8 cellular contexts compared by ENCODE assay signal in the genomic region with DNA sequence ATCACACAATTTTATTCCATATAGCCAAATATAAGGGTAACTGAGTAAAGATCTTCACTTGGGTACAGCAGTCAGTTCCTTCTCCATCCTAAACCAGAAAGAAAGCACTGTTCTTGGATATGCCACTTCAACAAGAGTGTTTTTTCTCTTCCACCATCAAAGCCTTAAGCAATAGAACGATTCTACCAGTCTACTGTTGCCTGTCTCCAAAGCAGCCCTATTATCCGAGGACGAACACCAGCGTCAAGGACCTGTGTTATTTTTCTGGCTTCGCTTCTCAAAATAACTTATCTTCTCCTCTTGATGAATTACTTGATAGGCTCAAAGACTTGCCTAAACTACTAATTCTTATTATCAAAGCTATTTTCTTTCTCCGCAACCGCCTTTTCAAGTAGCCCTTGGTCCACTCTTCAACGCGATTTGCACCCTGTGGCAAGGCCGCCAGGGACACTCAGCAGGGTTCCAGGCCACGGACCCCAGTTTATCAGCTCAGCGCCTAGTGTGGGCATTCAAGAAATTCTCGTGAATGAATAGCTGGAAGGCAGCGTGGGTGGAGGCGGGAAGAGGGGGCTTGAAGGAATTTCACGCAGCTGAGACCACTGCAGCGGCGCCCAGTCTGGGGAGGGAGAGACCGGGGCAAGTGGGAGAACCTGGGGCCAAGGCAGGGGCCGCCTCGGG. TPM values are rescaled to one million over a fixed set of nuclear protein-coding genes. Genes with fewer than 3 reads are reported as not detected.
DNase-seq lines count a peak whose midpoint lies in the region; ATAC-seq, FAIRE-seq and TF ChIP-seq lines count a peak whose summit lies in the region.

No MANE protein-coding gene starts in this region.

- TF ChIP-seq POLR2A in GM12878 (IDR thresholded peaks at IDR 0.05; ENCODE audit: low read depth, low read length) = no peak

- no peaks in the 10 kb centered on the region for H3K9me3 Mint-ChIP-seq in stimulated activated effector memory CD8-positive, alpha-beta T cell treated with anti-CD3 and anti-CD28 coated beads, Interleukin-12 subunit alpha, Interleukin-12 subunit beta, amount 100 ng/mL, for 72 hours

- H3K27me3 ChIP-seq in GM12878 (replicated peaks in 1 of 2; ENCODE audit: control insufficient read depth in 2 of 2, insufficient read depth in 2 of 2, low read length in 1 of 2) = no peaks in the 10 kb centered on the region
- no peaks in the 10 kb centered on the region for H3K27me3 ChIP-seq in keratinocyte (ENCODE audit: control insufficient read depth, extremely low read depth, insufficient read depth, low read length)

- RAD21 ChIA-PET in GM12878 (lab: Charles Lee; ENCODE audit: unreplicated experiment) = interaction anchor here (0.7 to 1.5 kb wide), 6 partner anchors 13 to 597 kb away, joined by 3 to 5 read pairs (median 4); partner anchors contain the start of genes CASP10 and TMEM237

- dilution Hi-C loops in keratinocyte (cut with MboI; ENCODE audit: extremely low pct_ligation_motif_present, low sequenced_read_pairs) = no loop called here

- H3K9me1 ChIP-seq in keratinocyte (ENCODE audit: control insufficient read depth, extremely low read depth, insufficient read depth, low read length) = no peaks in the 10 kb centered on the region

- H3K36me3 Mint-ChIP-seq in stimulated activated effector memory CD8-positive, alpha-beta T cell treated with anti-CD3 and anti-CD28 coated beads, Interleukin-12 subunit alpha, Interleukin-12 subunit beta, amount 100 ng/mL, for 72 hours = peaks cover 7% of the 10 kb centered on the region

- TSS peak; percentile 67 for BruUV-seq in GM12878 (replicated peaks; lab: Mats Ljungman, UMichigan)

- in situ Hi-C loops in GM12878 (cut with MboI) = no loop called here

- POLR2A ChIA-PET in GM12878 (lab: Charles Lee) = interaction anchor here (0.6 to 1.2 kb wide), 6 partner anchors 11 to 1067 kb away, joined by 3 to 4 read pairs (median 4); no protein-coding TSS in a partner anchor

- H3K79me2 ChIP-seq in GM12878 (ENCODE audit: control insufficient read depth, insufficient read depth, low read length) = no peaks in the 10 kb centered on the region; the same call in none of the 2 replicates
- peaks cover 51% of the 10 kb centered on the region for H3K79me2 ChIP-seq in keratinocyte (ENCODE audit: control insufficient read depth, insufficient read depth, low read length)

- H3K4me1 Mint-ChIP-seq in stimulated activated effector memory CD8-positive, alpha-beta T cell treated with anti-CD3 and anti-CD28 coated beads, Interleukin-12 subunit alpha, Interleukin-12 subunit beta, amount 100 ng/mL, for 72 hours = peaks cover 20% of the 10 kb centered on the region

- H4K20me1 ChIP-seq in GM12878 (ENCODE audit: control insufficient read depth, insufficient read depth) (no peaks in the 10 kb centered on the region), keratinocyte (ENCODE audit: control insufficient read depth, extremely low read depth, insufficient read depth, low read length) (no peaks in the 10 kb centered on the region)

- no peaks in the 10 kb centered on the region for H3K4me1 ChIP-seq in GM12878 (ENCODE audit: control insufficient read depth, insufficient read depth, low read length)
- peaks cover 24% of the 10 kb centered on the region for H3K4me1 ChIP-seq in keratinocyte (ENCODE audit: control insufficient read depth, extremely low read depth, insufficient read depth, low read length)

- SMC1A ChIA-PET in GM12878 (lab: Charles Lee; ENCODE audit: uncharacterized antibody, unreplicated experiment) = interaction anchor here (1.1 to 1.6 kb wide), 3 partner anchors 22 to 31 kb away, joined by 3 to 5 read pairs (median 4); no protein-coding TSS in a partner anchor

- H3K9me3 ChIP-seq in GM12878 (replicated peaks; ENCODE audit: control insufficient read depth, insufficient read depth, low read length) (no peaks in the 10 kb centered on the region), keratinocyte (ENCODE audit: control insufficient read depth, low read depth, low read length) (no peaks in the 10 kb centered on the region)

- H3K4me3 Mint-ChIP-seq in stimulated activated effector memory CD8-positive, alpha-beta T cell treated with anti-CD3 and anti-CD28 coated beads, Interleukin-12 subunit alpha, Interleukin-12 subunit beta, amount 100 ng/mL, for 72 hours = peak overlapping the region; percentile 83

- DNase-seq in Ammon's horn (ENCODE audit: low spot score) (peak; percentile 21), M059J (ENCODE audit: low read depth) (peak; percentile 48), GM12878 (ENCODE audit: low read depth, low spot score) (no peak), keratinocyte (ENCODE audit: low read depth, low spot score) (no peak), NCI-H1694 treated with DMSO at 0.1 percent for 48 hours (lab: John Stamatoyannopoulos, UW) (no peak), NCI-H524 (lab: John Stamatoyannopoulos, UW) (no peak)
- no peak for DNase-seq in stimulated activated effector memory CD8-positive, alpha-beta T cell treated with anti-CD3 and anti-CD28 coated beads, Interleukin-12 subunit alpha, Interleukin-12 subunit beta, amount 100 ng/mL, for 72 hours (ENCODE audit: low spot score in 2 of 2)

- TF ChIP-seq CTCF in GM12878 (IDR thresholded peaks at IDR 0.05 in 2 of 3, conservative IDR thresholded peaks at IDR 0.05 in 1 of 3; ENCODE audit: control insufficient read depth in 2 of 3, extremely low read depth in 1 of 3, insufficient read depth in 1 of 3, low read depth in 3 of 3, low read length in 3 of 3) (no peak), keratinocyte (optimal IDR thresholded peaks at IDR 0.05 in 1 of 3, IDR thresholded peaks at IDR 0.05 in 1 of 3, conservative IDR thresholded peaks at IDR 0.05 in 1 of 3; ENCODE audit: extremely low read depth in 1 of 3, insufficient read depth in 2 of 3, low read length in 3 of 3) (no peak)

- no peak for TF ChIP-seq EP300 in GM12878 (IDR thresholded peaks at IDR 0.05; ENCODE audit: borderline replicate concordance in 1 of 2, control insufficient read depth in 1 of 2, low read depth in 2 of 2, low read length in 2 of 2)

- CTCF ChIA-PET in GM12878 (lab: Yijun Ruan, JAX) = interaction anchor here (0.8 to 2.0 kb wide), 9 partner anchors 11 to 597 kb away, joined by 3 to 10 read pairs (median 3); partner anchors contain the start of gene CASP10

- H3K36me3 ChIP-seq in GM12878 (ENCODE audit: control insufficient read depth in 2 of 2, insufficient read depth in 2 of 2, low read length in 1 of 2) = no peaks in the 10 kb centered on the region
- H3K36me3 ChIP-seq in keratinocyte (ENCODE audit: control insufficient read depth in 2 of 2, extremely low read depth in 1 of 2, insufficient read depth in 2 of 2, low read length in 2 of 2) = peaks cover 0 to 3% of the 10 kb centered on the region in 2 experiments

- TF ChIP-seq RAD21 in GM12878 (IDR thresholded peaks at IDR 0.05; ENCODE audit: insufficient read depth, low read depth, low read length) = no peak

- H3K27ac ChIP-seq in GM12878 (ENCODE audit: control insufficient read depth, insufficient read depth) (peak overlapping the region; percentile 5; the same call in 1 of the 2 replicates), keratinocyte (ENCODE audit: control insufficient read depth, insufficient read depth, low read length) (peak overlapping the region; percentile 77)

- intact Hi-C loops in GM12878 (cut with micrococcal nuclease; ENCODE audit: unreplicated experiment) = loop anchor here (10.0 kb wide), 1 partner anchor 545 kb away; no protein-coding TSS in a partner anchor

- FAIRE-seq in GM12878 (lab: Jason Lieb, UNC) = no peak
- FAIRE-seq in keratinocyte (lab: Jason Lieb, UNC) = peak; percentile 34

- H2AFZ ChIP-seq in GM12878 (ENCODE audit: control insufficient read depth, low read depth, low read length) (peak overlapping the region; percentile 94), keratinocyte (ENCODE audit: control insufficient read depth, low read length) (peak overlapping the region; percentile 49)

- H3K4me3 ChIP-seq in GM12878 (peak overlapping the region; percentile 96), keratinocyte (ENCODE audit: control insufficient read depth in 2 of 3, extremely low read depth in 1 of 3, insufficient read depth in 2 of 3, low read depth in 1 of 3, low read length in 3 of 3) (peak overlapping the region; percentile 66 to 92 (median 83))

- H3K27ac Mint-ChIP-seq in stimulated activated effector memory CD8-positive, alpha-beta T cell treated with anti-CD3 and anti-CD28 coated beads, Interleukin-12 subunit alpha, Interleukin-12 subunit beta, amount 100 ng/mL, for 72 hours = peak overlapping the region; percentile 88

- ATAC-seq in GM19328 (IDR thresholded peaks at IDR 0.05; ENCODE audit: unreplicated experiment) = peak; percentile 1
- ATAC-seq in GM12878 = peak; percentile 31
- ATAC-seq in stimulated activated effector memory CD8-positive, alpha-beta T cell treated with anti-CD3 and anti-CD28 coated beads, Interleukin-12 subunit alpha, Interleukin-12 subunit beta, amount 100 ng/mL, for 72 hours = no peak

- 8% methylated on average over 21 of the region's 21 CpGs for WGBS in GM12878 (ENCODE audit: insufficient coverage, insufficient replicate concordance, low lambda C conversion rate, missing lambda C conversion rate)

- H3K4me2 ChIP-seq in GM12878 (ENCODE audit: control insufficient read depth, insufficient read depth) (peak overlapping the region; percentile 60), keratinocyte (ENCODE audit: control insufficient read depth, extremely low read depth, insufficient read depth, low read depth, low read length) (peak overlapping the region; percentile 73)

- H3K9ac ChIP-seq in GM12878 (ENCODE audit: control insufficient read depth, insufficient read depth, low read length) (peak overlapping the region; percentile 55; the same call in 1 of the 2 replicates), keratinocyte (ENCODE audit: control insufficient read depth, extremely low read depth, insufficient read depth, low read length) (peak overlapping the region; percentile 90)

RNA-seq across cellular contexts. Expression of gene ALS2, which starts 0.6 kb away (rescaled TPM):
- 23.5 and 28.2 TPM in 2 replicates for total RNA-seq in M059J (2014; rRNA removed; shearing (Covaris generic))
- total RNA-seq in GM12878 (2013; cell fraction: nucleolus; rRNA removed) = 37.9 and 42.8 TPM in 2 replicates
- 7.2 and 8.7 TPM in 2 replicates for total RNA-seq in GM12878 (2014; rRNA removed)
- total RNA-seq in GM12878 (2014; rRNA removed; fragmentation: Illumina TruSeq; extraction: Trizol) = 9.1 TPM in 2 replicates
- total RNA-seq in GM12878 (2021) = 9.3 and 13.0 TPM in 2 replicates
- 5.3 TPM for polyA plus RNA-seq in GM12878 (2011; ENCODE audit: low read depth)
- polyA plus RNA-seq in GM12878 (2011; rRNA removed) = 9.6 and 11.2 TPM in 2 replicates
- polyA plus RNA-seq in GM12878 (2011; cell fraction: cytosol; rRNA removed) = 6.1 TPM in 2 replicates
- 9.5 and 9.9 TPM in 2 replicates for polyA plus RNA-seq in GM12878 (2011; cell fraction: nucleus; rRNA removed)
- polyA plus RNA-seq in GM12878 (2012) = 4.9 and 5.2 TPM in 2 replicates
- 10.4 and 16.3 TPM in 2 replicates for polyA plus RNA-seq in GM12878 (2014; fragmentation: Illumina TruSeq; extraction: Trizol)
- polyA plus RNA-seq in GM12878 (2014; fragmentation: Nextera tagmentation; extraction: Ambion mirVana) = 1 to 10 TPM; 2.4 to 4.2 TPM
- 6.9 and 7.4 TPM in 2 replicates for polyA plus RNA-seq in GM12878 (2014; rRNA removed)
- polyA plus RNA-seq in GM12878 (2016; fragmentation: Nextera tagmentation; extraction: Ambion mirVana) = 1 to 10 TPM; 6.1 to 7.9 TPM
- 14.6 and 17.5 TPM in 2 replicates for polyA minus RNA-seq in GM12878 (2011; rRNA and poly(A)+ RNA removed)
- polyA minus RNA-seq in GM12878 (2011; cell fraction: cytosol; rRNA and poly(A)+ RNA removed) = 3.5 and 3.9 TPM in 2 replicates
- polyA minus RNA-seq in GM12878 (2011; cell fraction: nucleus; rRNA and poly(A)+ RNA removed) = 8.7 and 12.2 TPM in 2 replicates
- polyA plus RNA-seq in keratinocyte = 21.3 to 25.8 TPM (median 23.4 TPM) in 3 replicates
- 13.1 TPM for polyA plus RNA-seq in keratinocyte (2011; ENCODE audit: low read depth)
- 13.3 and 20.6 TPM in 2 replicates for polyA plus RNA-seq in keratinocyte (2011; cell fraction: cytosol; rRNA removed)
- polyA plus RNA-seq in keratinocyte (2011; cell fraction: nucleus; rRNA removed) = 39.2 and 42.3 TPM in 2 replicates
- 7.5 and 19.9 TPM in 2 replicates for polyA plus RNA-seq in keratinocyte (2012; ENCODE audit: low replicate concordance)
- polyA minus RNA-seq in keratinocyte = 20.3 to 44.0 TPM (median 39.9 TPM) in 3 replicates
- polyA minus RNA-seq in keratinocyte (2011; cell fraction: cytosol; rRNA and poly(A)+ RNA removed) = 16.1 TPM
- 34.5 and 72.0 TPM in 2 replicates for polyA minus RNA-seq in keratinocyte (2011; cell fraction: nucleus; rRNA and poly(A)+ RNA removed)

RNA-seq across cellular contexts. Expression of gene CDK15, which starts 26.2 kb away (rescaled TPM):
- 7.0 and 17.6 TPM in 2 replicates for total RNA-seq in M059J (2014; rRNA removed; shearing (Covaris generic))
- not detected in 2 replicates for total RNA-seq in GM12878 (2013; cell fraction: nucleolus; rRNA removed)
- total RNA-seq in GM12878 (2014; rRNA removed) (not detected in 2 replicates), GM12878 (2014; rRNA removed; fragmentation: Illumina TruSeq; extraction: Trizol) (0.04 TPM in 1 of 2 replicates, not detected in the other), GM12878 (2021) (not detected in 2 replicates)
- polyA plus RNA-seq in GM12878 (2011; ENCODE audit: low read depth) = not detected
- polyA plus RNA-seq in GM12878 (2011; rRNA removed) (0.01 TPM in 1 of 2 replicates, not detected in the other), GM12878 (2014; fragmentation: Illumina TruSeq; extraction: Trizol) (not detected in 2 replicates), GM12878 (2014; fragmentation: Nextera tagmentation; extraction: Ambion mirVana) (not detected), GM12878 (2014; rRNA removed) (not detected in 2 replicates), GM12878 (2016; fragmentation: Nextera tagmentation; extraction: Ambion mirVana) (not detected), keratinocyte (0.35 to 1.4 TPM (median 0.96 TPM) in 3 replicates)
- polyA plus RNA-seq in GM12878 (2011; cell fraction: cytosol; rRNA removed) = not detected in 2 replicates
- not detected in 2 replicates for polyA plus RNA-seq in GM12878 (2011; cell fraction: nucleus; rRNA removed)
- not detected in 2 replicates for polyA plus RNA-seq in GM12878 (2012)
- not detected in 2 replicates for polyA minus RNA-seq in GM12878 (2011; rRNA and poly(A)+ RNA removed)
- polyA minus RNA-seq in GM12878 (2011; cell fraction: cytosol; rRNA and poly(A)+ RNA removed) = not detected in 2 replicates
- not detected in 2 replicates for polyA minus RNA-seq in GM12878 (2011; cell fraction: nucleus; rRNA and poly(A)+ RNA removed)
- not detected for polyA plus RNA-seq in keratinocyte (2011; ENCODE audit: low read depth)
- polyA plus RNA-seq in keratinocyte (2011; cell fraction: cytosol; rRNA removed) = 0.53 and 1.6 TPM in 2 replicates
- polyA plus RNA-seq in keratinocyte (2011; cell fraction: nucleus; rRNA removed) = 1.2 and 1.4 TPM in 2 replicates
- 0.49 TPM in 1 of 2 replicates, not detected in the other for polyA plus RNA-seq in keratinocyte (2012; ENCODE audit: low replicate concordance)
- 0.48 to 0.86 TPM in 2 of 3 replicates, not detected in the other for polyA minus RNA-seq in keratinocyte
- not detected for polyA minus RNA-seq in keratinocyte (2011; cell fraction: cytosol; rRNA and poly(A)+ RNA removed)
- 0.84 and 1.8 TPM in 2 replicates for polyA minus RNA-seq in keratinocyte (2011; cell fraction: nucleus; rRNA and poly(A)+ RNA removed)

Comparison
In these comparisons a context has a peak if more than half of its experiments do, and no peak if none do; other contexts are left out.
1. DNase-seq: peak in Ammon's horn (single experiment) and M059J (single experiment); none in GM12878 (single experiment), keratinocyte (single experiment), stimulated activated effector memory CD8-positive, alpha-beta T cell treated with anti-CD3 and anti-CD28 coated beads, Interleukin-12 subunit alpha, Interleukin-12 subunit beta, amount 100 ng/mL, for 72 hours (0 of 2), NCI-H1694 treated with DMSO at 0.1 percent for 48 hours (single experiment) and NCI-H524 (0 of 2).